Comparison of ENCODE assay signal across 13 cellular contexts in genomic region chr18:52992041-52992440, GRCh38.
A peak's percentile ranks its signal among the peaks of the same experiment; 100 is the strongest.
DNase-seq lines count a peak whose midpoint lies in the region; FAIRE-seq and TF ChIP-seq lines count a peak whose summit lies in the region.
"Had no signal": no experiment of that assay in that cellular context is flagged by ENCODE, and none has a peak within 500 bp of the region (broad histone marks: within the 10 kb centered on the region; RNA-seq: fewer than 3 reads in every experiment).

No MANE protein-coding gene starts in this region.

- H3K4me1 ChIP-seq in A673 (ENCODE audit: insufficient read depth, low read length, poor library complexity, severe bottlenecking): peaks cover 24% of the 10 kb centered on the region
- H3K4me1 ChIP-seq in OCI-LY1 (ENCODE audit: insufficient read depth, low read length, severe bottlenecking): no peaks in the 10 kb centered on the region
- H3K4me1 ChIP-seq in hepatocyte (ENCODE audit: insufficient read depth): no peaks in the 10 kb centered on the region
- H3K4me1 ChIP-seq in effector memory CD4-positive, alpha-beta T cell (ENCODE audit: control insufficient read depth, insufficient read depth, low read length, poor library complexity, severe bottlenecking): no peaks in the 10 kb centered on the region

- 70% methylated on average over 6 of the region's 6 CpGs for WGBS in hepatocyte (ENCODE audit: low lambda C conversion rate, missing lambda C conversion rate)

- no peaks in the 10 kb centered on the region for H4K20me1 ChIP-seq in OCI-LY1 (ENCODE audit: insufficient read depth, low read length)
- no peaks in the 10 kb centered on the region for H4K20me1 ChIP-seq in hepatocyte (ENCODE audit: insufficient read depth, poor library complexity, severe bottlenecking)

- TF ChIP-seq POLR2A in GM12891 (IDR thresholded peaks at IDR 0.05; ENCODE audit: low read depth, low read length): no peak

- no peaks in the 10 kb centered on the region for H3K79me2 ChIP-seq in OCI-LY1 (ENCODE audit: insufficient read depth, low read length)
- H3K79me2 ChIP-seq in hepatocyte: no peaks in the 10 kb centered on the region

- BruUV-seq in A673 (replicated peaks; lab: Mats Ljungman, UMichigan): no TSS peak

- FAIRE-seq in GM12891 (lab: Jason Lieb, UNC): no peak

- CTCF ChIA-PET in A673 (lab: Charles Lee): interaction anchor here (0.6 to 1.0 kb wide), 2 partner anchors 12 to 1324 kb away, joined by 3 to 5 read pairs; no protein-coding TSS in a partner anchor

- DNase-seq in A673 (ENCODE audit: low spot score) (peak; percentile 92), hepatocyte (ENCODE audit: low spot score) (peak; percentile 4), NCI-H1048 (lab: John Stamatoyannopoulos, UW) (no peak), GM12891 (ENCODE audit: insufficient read length, low spot score) (no peak)
- no peak for DNase-seq in effector memory CD4-positive, alpha-beta T cell
- no peak for DNase-seq in activated naive CD4-positive, alpha-beta T cell treated with anti-CD3 and anti-CD28 coated beads, Interleukin-2, amount 50 U/mL, for 16 hours
- DNase-seq: activated CD8-positive, alpha-beta T cell treated with anti-CD3 and anti-CD28 coated beads, Interleukin-2, amount 10 ng/mL, durations not matched to agents 7 days and 5 days; effector CD8-positive, alpha-beta T cell; head of caudate nucleus; Karpas-422 had no signal

- H3K9me3 ChIP-seq in A673 (ENCODE audit: low read depth, low read length, poor library complexity, severe bottlenecking) (no peaks in the 10 kb centered on the region), OCI-LY1 (ENCODE audit: low read length) (no peaks in the 10 kb centered on the region), hepatocyte (ENCODE audit: low read depth) (no peaks in the 10 kb centered on the region)
- H3K9me3 ChIP-seq in effector memory CD4-positive, alpha-beta T cell (ENCODE audit: control insufficient read depth, low read length): no peaks in the 10 kb centered on the region
- H3K9me3 ChIP-seq: thoracic aorta had no signal

- H3K9ac ChIP-seq in OCI-LY1 (ENCODE audit: low read length): no peak overlapping the region

- H3K4me2 ChIP-seq in OCI-LY1 (ENCODE audit: low read length) (no peak overlapping the region), hepatocyte (no peak overlapping the region)

- H3F3A ChIP-seq in OCI-LY1 (ENCODE audit: insufficient read depth, low read length): no peaks in the 10 kb centered on the region

- H3K4me3 ChIP-seq in A673 (ENCODE audit: low read depth, low read length, poor library complexity, severe bottlenecking): no peak overlapping the region
- H3K4me3 ChIP-seq in OCI-LY1 (ENCODE audit: low read depth, low read length, poor library complexity, severe bottlenecking): no peak overlapping the region
- no peak overlapping the region for H3K4me3 ChIP-seq in hepatocyte
- no peak overlapping the region for H3K4me3 ChIP-seq in effector memory CD4-positive, alpha-beta T cell (ENCODE audit: insufficient read depth, low read depth, low read length, poor library complexity, severe bottlenecking)
- H3K4me3 ChIP-seq: thoracic aorta had no signal

- POLR2A ChIA-PET in A673 (lab: Charles Lee; ENCODE audit: low non-redundant PET): no interaction called here

- H3K27me3 ChIP-seq in A673 (replicated peaks; ENCODE audit: insufficient read depth, low read depth, low read length, poor library complexity) (no peaks in the 10 kb centered on the region), OCI-LY1 (ENCODE audit: insufficient read depth, low read length) (no peaks in the 10 kb centered on the region), hepatocyte (no peaks in the 10 kb centered on the region)
- H3K27me3 ChIP-seq in effector memory CD4-positive, alpha-beta T cell (replicated peaks; ENCODE audit: control insufficient read depth, insufficient read depth, low read length, poor library complexity, severe bottlenecking): no peaks in the 10 kb centered on the region

- intact Hi-C loops in A673 (cut with micrococcal nuclease; ENCODE audit: unreplicated experiment): loop anchor here (5.0 kb wide), 1 partner anchor 650 kb away; the partner anchor contains the start of gene DCC

- H3K9me2 ChIP-seq in OCI-LY1 (ENCODE audit: low read depth, low read length) (no peaks in the 10 kb centered on the region), hepatocyte (replicated peaks; ENCODE audit: insufficient read depth) (no peaks in the 10 kb centered on the region)

- H3K27ac ChIP-seq in A673 (ENCODE audit: low read depth, low read length, poor library complexity, severe bottlenecking) (no peak overlapping the region), OCI-LY1 (ENCODE audit: low read depth, low read length, poor library complexity, severe bottlenecking) (no peak overlapping the region), hepatocyte (no peak overlapping the region)
- no peak overlapping the region for H3K27ac ChIP-seq in effector memory CD4-positive, alpha-beta T cell (ENCODE audit: insufficient read depth, low read length, poor library complexity, severe bottlenecking)
- H3K27ac ChIP-seq: thoracic aorta had no signal

- no peak overlapping the region for H2AFZ ChIP-seq in OCI-LY1 (ENCODE audit: low read length)
- no peak overlapping the region for H2AFZ ChIP-seq in hepatocyte

- TF ChIP-seq CTCF in A673 (conservative IDR thresholded peaks at IDR 0.05; ENCODE audit: low read depth, low read length): peak; percentile 81
- 0 out of 3 replicates have a peak, but pooled peaks have one; percentile 17 for TF ChIP-seq CTCF in GM12872 (IDR thresholded peaks at IDR 0.05; ENCODE audit: insufficient read depth, low read depth, low read length)
- TF ChIP-seq CTCF in OCI-LY1 (IDR thresholded peaks at IDR 0.05; ENCODE audit: low read length): peak; percentile 34; the same call in 1 of the 2 replicates
- TF ChIP-seq CTCF in hepatocyte (IDR thresholded peaks at IDR 0.05; ENCODE audit: poor library complexity): peak; percentile 23

- H3K36me3 ChIP-seq in A673 (ENCODE audit: insufficient read depth, low read length, poor library complexity, severe bottlenecking) (no peaks in the 10 kb centered on the region), OCI-LY1 (ENCODE audit: insufficient read depth, low read length) (no peaks in the 10 kb centered on the region), hepatocyte (replicated peaks; ENCODE audit: insufficient read depth, low read depth) (no peaks in the 10 kb centered on the region)
- H3K36me3 ChIP-seq in effector memory CD4-positive, alpha-beta T cell (ENCODE audit: control insufficient read depth, insufficient read depth, low read length): no peaks in the 10 kb centered on the region
- H3K36me3 ChIP-seq: thoracic aorta had no signal

TF ChIP-seq in GM12891, 5 proteins besides CTCF, POLR2A, EP300 and RAD21:
- TF ChIP-seq POU2F2 (IDR thresholded peaks at IDR 0.05; ENCODE audit: low read depth, low read length): no peak
- no peak for TF ChIP-seq PAX5 (IDR thresholded peaks at IDR 0.05; ENCODE audit: insufficient read depth, low read length, severe bottlenecking)
- no peak for TF ChIP-seq POLR2AphosphoS5 (IDR thresholded peaks at IDR 0.05; ENCODE audit: low read depth, low read length)
- TF ChIP-seq SPI1 (IDR thresholded peaks at IDR 0.05; ENCODE audit: low read depth, low read length): no peak
- TF ChIP-seq TAF1 (IDR thresholded peaks at IDR 0.05; ENCODE audit: low read depth, low read length): no peak

Comparison
In these comparisons a context has a peak if more than half of its experiments do, and no peak if none do; other contexts are left out.
1. DNase-seq: peak in A673 (single experiment) and hepatocyte (single experiment); none in NCI-H1048 (single experiment), effector memory CD4-positive, alpha-beta T cell (0 of 3), GM12891 (single experiment) and activated naive CD4-positive, alpha-beta T cell treated with anti-CD3 and anti-CD28 coated beads, Interleukin-2, amount 50 U/mL, for 16 hours (single experiment).
2. CTCF ChIP-seq: peak in every context shown above with its lines; median percentile 81 in A673; 34 in OCI-LY1; 23 in hepatocyte; 17 in GM12872.